Comparison of ENCODE assay signal across 17 cellular contexts in the genomic region with DNA sequence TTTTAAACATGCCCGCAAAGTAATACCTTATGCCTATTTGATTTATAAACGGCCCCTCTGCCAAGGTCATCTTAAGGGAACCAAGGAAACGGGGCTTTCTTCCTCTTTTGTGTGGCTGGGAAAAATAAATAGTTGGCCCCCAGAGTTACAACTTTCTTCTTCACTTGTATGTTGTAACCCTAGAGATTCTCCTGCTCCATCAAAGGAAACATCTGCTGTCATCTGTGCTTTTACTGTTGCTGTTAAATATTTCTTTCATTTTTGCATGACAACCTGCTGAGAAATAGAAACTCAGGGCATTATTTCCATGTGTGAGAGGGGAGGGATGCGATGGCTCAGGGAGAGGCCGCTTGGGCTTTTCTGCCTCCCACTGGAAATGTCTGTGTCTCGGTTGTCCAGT. TPM values are rescaled to one million over a fixed set of nuclear protein-coding genes. Genes with fewer than 3 reads are reported as not detected.
DNase-seq lines count a peak whose midpoint lies in the region; ATAC-seq, FAIRE-seq and TF ChIP-seq lines count a peak whose summit lies in the region.
"Had no signal": no experiment of that assay in that cellular context is flagged by ENCODE, and none has a peak within 500 bp of the region (broad histone marks: within the 10 kb centered on the region; RNA-seq: fewer than 3 reads in every experiment).

No MANE protein-coding gene starts in this region.

- H3K4me3 Mint-ChIP-seq in dendritic cell treated with granulocyte-macrophage colony-stimulating factor and Interleukin-4, amounts not matched to agents 40 ng/mL and 50 ng/mL, for 4 days: no peak overlapping the region
- H3K4me3 Mint-ChIP-seq: immature natural killer cell; natural killer cell treated with Interleukin-12 subunit alpha and Interleukin-12 subunit beta and Interleukin-15 and Interleukin-18, amount 100 ng/mL, for 72 hours had no signal

- dilution Hi-C loops in IMR-90 (cut with HindIII; ENCODE audit: low sequenced_read_pairs, unreplicated experiment): no loop called here

- peaks cover 47% of the 10 kb centered on the region for H3K4me1 ChIP-seq in A549
- H3K4me1 ChIP-seq in IMR-90 (ENCODE audit: control insufficient read depth, insufficient read depth, low read length): peaks cover 42% of the 10 kb centered on the region
- H3K4me1 ChIP-seq in neutrophil (ENCODE audit: control insufficient read depth in 1 of 2, insufficient read depth in 1 of 2, low read depth in 1 of 2, low read length in 1 of 2): peaks cover 48% of the 10 kb centered on the region in 2 experiments

- peak overlapping the region; percentile 76 for H3K4me2 ChIP-seq in A549
- peak overlapping the region; percentile 72; the same call in 1 of the 2 replicates for H3K4me2 ChIP-seq in IMR-90 (ENCODE audit: low read depth, low read length)

- peak overlapping the region; percentile 86 for H3K14ac ChIP-seq in IMR-90 (replicated peaks; ENCODE audit: low read depth, low read length)

- H2BK5ac ChIP-seq in IMR-90 (ENCODE audit: low read depth, low read length, poor library complexity, severe bottlenecking): peak overlapping the region; percentile 94

- peak overlapping the region; percentile 93 for H2BK120ac ChIP-seq in IMR-90 (ENCODE audit: low read depth, low read length)

- TF ChIP-seq RAD21 in A549 (conservative IDR thresholded peaks at IDR 0.05 in 1 of 2, IDR thresholded peaks at IDR 0.05 in 1 of 2): no peak
- no peak for TF ChIP-seq RAD21 in IMR-90 (IDR thresholded peaks at IDR 0.05; ENCODE audit: low read length)

- 0 out of 2 replicates have a peak, but pooled peaks cover under 1% of the 10 kb centered on the region for H4K20me1 ChIP-seq in IMR-90 (ENCODE audit: insufficient read depth, low read length)

- H3K79me1 ChIP-seq in IMR-90 (ENCODE audit: low read depth in 1 of 2, low read length in 2 of 2): peaks cover 14 to 54% of the 10 kb centered on the region in 2 experiments

- no peak for TF ChIP-seq EP300 in A549 (IDR thresholded peaks at IDR 0.05)

- no peak overlapping the region for H2AFZ ChIP-seq in IMR-90 (replicated peaks; ENCODE audit: low read length, poor library complexity)

- peak overlapping the region; percentile 96 for H3K18ac ChIP-seq in IMR-90 (ENCODE audit: low read depth, low read length)

- no peak overlapping the region for H2AK9ac ChIP-seq in IMR-90 (replicated peaks; ENCODE audit: low read depth, low read length, poor library complexity)

- peak overlapping the region; percentile 73; the same call in 1 of the 2 replicates for H3K9ac ChIP-seq in IMR-90 (ENCODE audit: low read depth, low read length)

- 83% methylated on average over 6 of the region's 6 CpGs for WGBS in A549 (ENCODE audit: missing lambda C conversion rate)
- WGBS in IMR-90 (ENCODE audit: extremely low coverage in 2 of 2, insufficient read length in 1 of 2), 2 experiments: 94% methylated on average over 3 of the region's 6 CpGs; no CpG with 5 or more reads in 1 of the 2 experiments

- H3K9me1 ChIP-seq in IMR-90 (ENCODE audit: insufficient read depth, low read length): peaks cover 27% of the 10 kb centered on the region

- CTCF ChIA-PET in A549 (lab: Yijun Ruan, JAX): interaction anchor here (0.7 to 78.3 kb wide), 3 partner anchors 12 to 123 kb away, joined by 5 to 3090 read pairs (median 3090); partner anchors contain the start of genes CDC42EP2, DPF2, POLA2 and TIGD3
- CTCF ChIA-PET in IMR-90 (lab: Yijun Ruan, JAX): interaction anchor here (5.4 kb wide), 1 partner anchor 24 kb away, joined by 44 read pairs; the partner anchor contains the start of gene CDC42EP2

- H3K4me1 Mint-ChIP-seq in dendritic cell treated with granulocyte-macrophage colony-stimulating factor and Interleukin-4, amounts not matched to agents 40 ng/mL and 50 ng/mL, for 4 days (ENCODE audit: low read depth): peaks cover 40% of the 10 kb centered on the region
- H3K4me1 Mint-ChIP-seq: immature natural killer cell had no signal

- H2AK5ac ChIP-seq in IMR-90 (ENCODE audit: low read depth, low read length): peak overlapping the region; percentile 99

- intact Hi-C loops in IMR-90 (cut with micrococcal nuclease): no loop called here
- intact Hi-C loops in dendritic cell treated with granulocyte-macrophage colony-stimulating factor and Interleukin-4, amounts not matched to agents 40 ng/mL and 50 ng/mL, for 4 days (cut with micrococcal nuclease): no loop called here

- H3K27me3 Mint-ChIP-seq in dendritic cell treated with granulocyte-macrophage colony-stimulating factor and Interleukin-4, amounts not matched to agents 40 ng/mL and 50 ng/mL, for 4 days: no peaks in the 10 kb centered on the region
- H3K27me3 Mint-ChIP-seq: natural killer cell treated with Interleukin-12 subunit alpha and Interleukin-12 subunit beta and Interleukin-15 and Interleukin-18, amount 100 ng/mL, for 72 hours had no signal

- POLR2A ChIA-PET in A549 (lab: Yijun Ruan, JAX) (interaction anchor here (1.1 kb wide), 1 partner anchor 13 kb away, joined by 3 read pairs; no protein-coding TSS in a partner anchor), IMR-90 (lab: Charles Lee; ENCODE audit: unreplicated experiment) (interaction anchor here (0.6 to 1.1 kb wide), 4 partner anchors 10 to 208 kb away, joined by 3 to 11 read pairs (median 6); no protein-coding TSS in a partner anchor)

- ATAC-seq in A549 (no peak), IMR-90 (ENCODE audit: low read depth) (no peak), HG02970 (IDR thresholded peaks at IDR 0.05; ENCODE audit: low FRiP score, unreplicated experiment) (no peak), GM18858 (IDR thresholded peaks at IDR 0.05; ENCODE audit: unreplicated experiment) (no peak)
- ATAC-seq: esophagus mucosa; HCT116; natural killer cell treated with Interleukin-12 subunit alpha and Interleukin-12 subunit beta and Interleukin-15 and Interleukin-18, amount 100 ng/mL, for 72 hours had no signal

- peak overlapping the region; percentile 93 for H4K5ac ChIP-seq in IMR-90 (ENCODE audit: low read depth, low read length)

- H3K4ac ChIP-seq in IMR-90 (ENCODE audit: low read depth, low read length): peak overlapping the region; percentile 94

- H4K91ac ChIP-seq in IMR-90 (ENCODE audit: insufficient read depth, low read depth, low read length): peak overlapping the region; percentile 99

- peak overlapping the region; percentile 84 to 99 for H4K8ac ChIP-seq in IMR-90 (ENCODE audit: low read depth in 2 of 2, low read length in 2 of 2)

- peak overlapping the region; percentile 93 for H2BK20ac ChIP-seq in IMR-90 (ENCODE audit: low read depth, low read length)

- H3K27ac ChIP-seq in A549: peak overlapping the region; percentile 79 to 94
- peak overlapping the region; percentile 94 for H3K27ac ChIP-seq in IMR-90 (ENCODE audit: insufficient read depth, low read length)
- peak overlapping the region; percentile 95 for H3K27ac ChIP-seq in neutrophil

- TF ChIP-seq CTCF in A549 (IDR thresholded peaks at IDR 0.05) (no peak), IMR-90 (conservative IDR thresholded peaks at IDR 0.05; ENCODE audit: low read depth, low read length) (no peak), neutrophil (IDR thresholded peaks at IDR 0.05) (no peak)

- peak overlapping the region; percentile 90 for H3K27ac Mint-ChIP-seq in dendritic cell treated with granulocyte-macrophage colony-stimulating factor and Interleukin-4, amounts not matched to agents 40 ng/mL and 50 ng/mL, for 4 days

- DNase-seq in A549 (ENCODE audit: low read depth in 1 of 2, low spot score in 1 of 2) (no peak), IMR-90 (no peak), inferior parietal cortex (ENCODE audit: extremely low spot score) (no peak)
- DNase-seq in activated T-cell treated with anti-CD3 and anti-CD28 coated beads, Interleukin-2, amount 50 U/mL, for 1 hour: no peak
- DNase-seq: activated CD4-positive, alpha-beta T cell treated with anti-CD3 and anti-CD28 coated beads, Interleukin-2, amount 50 U/mL, for 1 hour; activated gamma-delta T cell treated with Interleukin-2 at 50 U/mL for 16 hours; BE2C; central memory CD4-positive, alpha-beta T cell; immature natural killer cell; NK-92 treated with Interleukin-12 subunit alpha and Interleukin-12 subunit beta, amount 100 ng/mL, for 24 hours had no signal

- H3K36me3 Mint-ChIP-seq in dendritic cell treated with granulocyte-macrophage colony-stimulating factor and Interleukin-4, amounts not matched to agents 40 ng/mL and 50 ng/mL, for 4 days (ENCODE audit: low read depth): peaks cover 75% of the 10 kb centered on the region

- no TSS peak for BruUV-seq in IMR-90 (replicated peaks; lab: Mats Ljungman, UMichigan)

- peak overlapping the region; percentile 81; the same call in 1 of the 2 replicates for H3K23ac ChIP-seq in IMR-90 (ENCODE audit: low read depth, low read length)

- no peak for FAIRE-seq in A549 (lab: Jason Lieb, UNC)

- H3K56ac ChIP-seq in IMR-90 (ENCODE audit: extremely low read depth, insufficient read depth, low read length): peak overlapping the region; percentile 89; the same call in 1 of the 2 replicates

- TF ChIP-seq POLR2A in A549 (IDR thresholded peaks at IDR 0.05; ENCODE audit: low read length) (no peak), IMR-90 (IDR thresholded peaks at IDR 0.05; ENCODE audit: low read depth, low read length) (no peak)

- H3K27me3 ChIP-seq in IMR-90 (ENCODE audit: control insufficient read depth, insufficient read depth, low read length) (no peaks in the 10 kb centered on the region), neutrophil (no peaks in the 10 kb centered on the region)
- H3K27me3 ChIP-seq: BE2C had no signal

- no peaks in the 10 kb centered on the region for H3K9me3 Mint-ChIP-seq in dendritic cell treated with granulocyte-macrophage colony-stimulating factor and Interleukin-4, amounts not matched to agents 40 ng/mL and 50 ng/mL, for 4 days
- H3K9me3 Mint-ChIP-seq: immature natural killer cell; natural killer cell treated with Interleukin-12 subunit alpha and Interleukin-12 subunit beta and Interleukin-15 and Interleukin-18, amount 100 ng/mL, for 72 hours had no signal

- H3K9me3 ChIP-seq in A549 (no peaks in the 10 kb centered on the region), IMR-90 (ENCODE audit: control insufficient read depth, insufficient read depth, low read length) (no peaks in the 10 kb centered on the region), neutrophil (no peaks in the 10 kb centered on the region)
- H3K9me3 ChIP-seq: BE2C had no signal

- peak overlapping the region; percentile 98 for H2BK15ac ChIP-seq in IMR-90 (ENCODE audit: low read depth, low read length)

- H3K36me3 ChIP-seq in IMR-90 (ENCODE audit: control insufficient read depth, insufficient read depth, low read length) (0 out of 2 replicates have a peak, but pooled peaks cover 3% of the 10 kb centered on the region), neutrophil (peaks cover 35% of the 10 kb centered on the region)

- H3K4me3 ChIP-seq in A549 (no peak overlapping the region), IMR-90 (ENCODE audit: insufficient read depth, low read depth, low read length) (no peak overlapping the region), neutrophil (ENCODE audit: low read depth in 1 of 2, low read length in 1 of 2) (peak overlapping the region in 1 of 2 experiments; percentile 48)

- in situ Hi-C loops in IMR-90 (cut with MboI; ENCODE audit: low sequenced_read_pairs): no loop called here

RNA-seq across cellular contexts. Expression of gene CDC42EP2, which starts 21.8 kb away (rescaled TPM):
- polyA plus RNA-seq in A549 (2011; rRNA removed): 3.0 and 3.7 TPM in 2 replicates
- 5.1 and 5.7 TPM in 2 replicates for polyA plus RNA-seq in A549 (2012; cell fraction: cytosol; rRNA removed)
- 8.7 and 14.7 TPM in 2 replicates for polyA plus RNA-seq in A549 (2012; cell fraction: nucleus; rRNA removed)
- polyA plus RNA-seq in A549 (2017; fragmentation: RNase III; extraction: RNeasy Plus Mini Kit Qiagen cat#74134 plus additional on column Dnase treatment): 8.0 to 10.1 TPM (median 8.5 TPM) in 3 replicates
- polyA minus RNA-seq in A549 (2011; rRNA and poly(A)+ RNA removed): 6.1 and 10.5 TPM in 2 replicates
- total RNA-seq in IMR-90 (2012; rRNA removed): 5.2 and 5.3 TPM in 2 replicates
- 27.5 and 31.3 TPM in 2 replicates for polyA plus RNA-seq in IMR-90 (2012; rRNA removed)
- polyA plus RNA-seq in IMR-90 (2012; cell fraction: cytosol; rRNA removed): 21.0 and 67.9 TPM in 2 replicates
- polyA plus RNA-seq in IMR-90 (2012; cell fraction: nucleus; rRNA removed; ENCODE audit: low replicate concordance): 50.4 and 79.5 TPM in 2 replicates
- polyA plus RNA-seq: immature natural killer cell had no signal

RNA-seq across cellular contexts. Expression of gene POLA2, which starts 31.1 kb away (rescaled TPM):
- polyA plus RNA-seq in A549 (2011; rRNA removed): 52.3 and 55.6 TPM in 2 replicates
- 39.9 and 40.1 TPM in 2 replicates for polyA plus RNA-seq in A549 (2012; cell fraction: cytosol; rRNA removed)
- polyA plus RNA-seq in A549 (2012; cell fraction: nucleus; rRNA removed): 57.3 and 71.4 TPM in 2 replicates
- polyA plus RNA-seq in A549 (2017; fragmentation: RNase III; extraction: RNeasy Plus Mini Kit Qiagen cat#74134 plus additional on column Dnase treatment): 33.8 to 34.5 TPM (median 34.1 TPM) in 3 replicates
- 48.8 and 54.1 TPM in 2 replicates for polyA minus RNA-seq in A549 (2011; rRNA and poly(A)+ RNA removed)
- 12.2 and 14.2 TPM in 2 replicates for total RNA-seq in IMR-90 (2012; rRNA removed)
- polyA plus RNA-seq in IMR-90 (2012; rRNA removed): 17.3 and 19.9 TPM in 2 replicates
- polyA plus RNA-seq in IMR-90 (2012; cell fraction: cytosol; rRNA removed): 7.9 and 20.1 TPM in 2 replicates
- 12.7 and 14.4 TPM in 2 replicates for polyA plus RNA-seq in IMR-90 (2012; cell fraction: nucleus; rRNA removed; ENCODE audit: low replicate concordance)

RNA-seq across cellular contexts. Expression of gene DPF2, which starts 40.8 kb away (rescaled TPM):
- polyA plus RNA-seq in A549 (2011; rRNA removed): 35.6 and 36.3 TPM in 2 replicates
- 41.8 and 42.1 TPM in 2 replicates for polyA plus RNA-seq in A549 (2012; cell fraction: cytosol; rRNA removed)
- 58.6 and 62.1 TPM in 2 replicates for polyA plus RNA-seq in A549 (2012; cell fraction: nucleus; rRNA removed)
- polyA plus RNA-seq in A549 (2017; fragmentation: RNase III; extraction: RNeasy Plus Mini Kit Qiagen cat#74134 plus additional on column Dnase treatment): 34.8 to 39.8 TPM (median 35.7 TPM) in 3 replicates
- 45.4 and 46.9 TPM in 2 replicates for polyA minus RNA-seq in A549 (2011; rRNA and poly(A)+ RNA removed)
- 37.2 and 42.8 TPM in 2 replicates for total RNA-seq in IMR-90 (2012; rRNA removed)
- polyA plus RNA-seq in IMR-90 (2012; rRNA removed): 54.3 and 62.5 TPM in 2 replicates
- polyA plus RNA-seq in IMR-90 (2012; cell fraction: cytosol; rRNA removed): 41.8 and 53.8 TPM in 2 replicates
- polyA plus RNA-seq in IMR-90 (2012; cell fraction: nucleus; rRNA removed; ENCODE audit: low replicate concordance): 72.6 and 78.3 TPM in 2 replicates
